Comparison of ENCODE assay signal across 31 cellular contexts in genomic region chr7:37944737-37945054, GRCh38. TPM values are rescaled to one million over a fixed set of nuclear protein-coding genes. Genes with fewer than 3 reads are reported as not detected.
A peak's percentile ranks its signal among the peaks of the same experiment; 100 is the strongest.
DNase-seq lines count a peak whose midpoint lies in the region; ATAC-seq and TF ChIP-seq lines count a peak whose summit lies in the region.
"Had no signal": no experiment of that assay in that cellular context is flagged by ENCODE, and none has a peak within 500 bp of the region (broad histone marks: within the 10 kb centered on the region; RNA-seq: fewer than 3 reads in every experiment).

No MANE protein-coding gene starts in this region.

- intact Hi-C loops in Panc1 (cut with micrococcal nuclease; ENCODE audit: unreplicated experiment), result no loop called here

- H3K9me3 ChIP-seq in Panc1 (ENCODE audit: control insufficient read depth, insufficient read depth, low read depth, low read length), result no peaks in the 10 kb centered on the region
- H3K9me3 ChIP-seq in tibial nerve, result no peaks in the 10 kb centered on the region
- H3K9me3 ChIP-seq: mucosa of descending colon, thyroid gland had no signal

- H3K27me3 ChIP-seq in Panc1 (ENCODE audit: control insufficient read depth, insufficient read depth, low read length), result no peaks in the 10 kb centered on the region
- no peaks in the 10 kb centered on the region for H3K27me3 ChIP-seq in tibial nerve
- H3K27me3 ChIP-seq: BLaER1 treated with 17β-estradiol and CSF1 and Interleukin-3, amounts not matched to agents 10 nM and 100 nM; hepatocyte; thyroid gland had no signal

- H3K4me1 ChIP-seq in Panc1 (ENCODE audit: control insufficient read depth, insufficient read depth, low read length) (peaks cover 31% of the 10 kb centered on the region), tibial nerve (peaks cover 3 to 56% (median 19%) of the 10 kb centered on the region in 4 donors)
- H3K4me1 ChIP-seq: BLaER1 treated with 17β-estradiol and CSF1 and Interleukin-3, amounts not matched to agents 10 nM and 100 nM; parathyroid adenoma had no signal

- no peak overlapping the region for H3K4me3 ChIP-seq in Panc1 (ENCODE audit: low read depth in 2 of 2, low read length in 2 of 2)
- H3K4me3 ChIP-seq in tibial nerve, result no peak overlapping the region
- H3K4me3 ChIP-seq: BLaER1 treated with 17β-estradiol and CSF1 and Interleukin-3, amounts not matched to agents 10 nM and 100 nM; hepatocyte; lung; mucosa of descending colon; SK-N-MC; thyroid gland had no signal

- in situ Hi-C loops in Panc1 (cut with HindIII; ENCODE audit: low pct_unique_long_range_greater_than_20kb, low sequenced_read_pairs), result no loop called here

- POLR2A ChIA-PET in Panc1 (lab: Charles Lee), result no interaction called here

- H3K4me3 Mint-ChIP-seq in nephron, result no peak overlapping the region
- H3K4me3 Mint-ChIP-seq: activated naive CD8-positive, alpha-beta T cell; activated T-cell treated with anti-CD3 and anti-CD28 coated beads, Interleukin-2, amount 50 U/mL, for 24 hours; stimulated activated naive CD8-positive, alpha-beta T cell treated with anti-CD3 and anti-CD28 coated beads, Interleukin-15, amount 100 ng/mL, for 72 hours had no signal

- H3K9me3 Mint-ChIP-seq in nephron, result no peaks in the 10 kb centered on the region
- H3K9me3 Mint-ChIP-seq: activated T-cell treated with anti-CD3 and anti-CD28 coated beads, Interleukin-2, amount 50 U/mL, for 24 hours had no signal

- CTCF ChIA-PET in Panc1 (lab: Charles Lee), result interaction anchor here (1.8 kb wide), 1 partner anchor 28 kb away, joined by 8 read pairs; the partner anchor contains the start of gene SFRP4

- TF ChIP-seq EP300 in tibial nerve (IDR thresholded peaks at IDR 0.05), result no peak

- BruUV-seq in Panc1 (replicated peaks; lab: Mats Ljungman, UMichigan), result no TSS peak

- H3K27me3 Mint-ChIP-seq in nephron (ENCODE audit: low read depth), result no peaks in the 10 kb centered on the region
- H3K27me3 Mint-ChIP-seq: activated T-cell treated with anti-CD3 and anti-CD28 coated beads, Interleukin-2, amount 50 U/mL, for 24 hours; stimulated activated naive CD8-positive, alpha-beta T cell treated with anti-CD3 and anti-CD28 coated beads, Interleukin-15, amount 100 ng/mL, for 72 hours had no signal

- TF ChIP-seq CTCF in Panc1 (IDR thresholded peaks at IDR 0.05) (no peak), nephron (IDR thresholded peaks at IDR 0.05; ENCODE audit: unreplicated experiment in 3 of 3) (no peak), tibial nerve (IDR thresholded peaks at IDR 0.05) (no peak)

- DNase-seq in Panc1 (ENCODE audit: low read depth, low spot score) (no peak), tibial nerve (ENCODE audit: low spot score in 2 of 2) (no peak), DMS114 treated with DMSO at 0.1 percent for 48 hours (lab: John Stamatoyannopoulos, UW; ENCODE audit: unreplicated experiment) (no peak), DMS79 (lab: John Stamatoyannopoulos, UW) (no peak), DMS53 (lab: John Stamatoyannopoulos, UW) (no peak)
- DNase-seq: activated CD4-positive, alpha-beta T cell treated with anti-CD3 and anti-CD28 coated beads, Interleukin-2, amount 50 U/mL, for 1 hour; activated CD4-positive, CD25-positive, alpha-beta regulatory T cell; activated effector memory CD4-positive, alpha-beta T cell treated with anti-CD3 and anti-CD28 coated beads, Interleukin-2, amount 50 U/mL, for 16 hours; activated T-cell treated with anti-CD3 and anti-CD28 coated beads, Interleukin-2, amount 50 U/mL, for 24 hours; H7; IMR-90; mucosa of descending colon; NCI-H146; NCI-H2107; right cardiac atrium; stimulated activated CD4-positive, alpha-beta T cell treated with anti-CD3 and anti-CD28 coated beads, Interleukin-12 subunit alpha, Interleukin-12 subunit beta, amount 100 ng/mL, for 4 hours; stimulated activated CD4-positive, alpha-beta T cell treated with anti-CD3 and anti-CD28 coated beads, Interleukin-2, amount 100 ng/mL, for 48 hours; stimulated activated naive CD8-positive, alpha-beta T cell treated with anti-CD3 and anti-CD28 coated beads, Interleukin-15, amount 100 ng/mL, for 72 hours; thyroid gland had no signal

- WGBS in tibial nerve, 2 donors, result 63 to 80% methylated on average over 2 of the region's 2 CpGs

- peaks cover 42% of the 10 kb centered on the region for H3K4me1 Mint-ChIP-seq in nephron
- H3K4me1 Mint-ChIP-seq: stimulated activated naive CD8-positive, alpha-beta T cell treated with anti-CD3 and anti-CD28 coated beads, Interleukin-15, amount 100 ng/mL, for 72 hours had no signal

- no peak overlapping the region for H3K27ac ChIP-seq in Panc1 (ENCODE audit: low read length)
- peak overlapping the region in 3 of 4 donors; percentile 58 to 86 (median 84) for H3K27ac ChIP-seq in tibial nerve
- H3K27ac ChIP-seq: BLaER1 treated with 17β-estradiol and CSF1 and Interleukin-3, amounts not matched to agents 10 nM and 100 nM; parathyroid adenoma; RWPE1; SK-N-MC; thyroid gland had no signal

- ATAC-seq in GM18909 (IDR thresholded peaks at IDR 0.05; ENCODE audit: poor library complexity, unreplicated experiment) (peak; percentile 12), Panc1 (peak; percentile 13; the same call in 1 of the 2 replicates)
- ATAC-seq: mucosa of descending colon; stimulated activated naive CD8-positive, alpha-beta T cell treated with anti-CD3 and anti-CD28 coated beads, Interleukin-15, amount 100 ng/mL, for 72 hours had no signal

- TF ChIP-seq POLR2A in tibial nerve (IDR thresholded peaks at IDR 0.05), result no peak

- no peaks in the 10 kb centered on the region for H3K36me3 Mint-ChIP-seq in nephron (ENCODE audit: low read depth)
- H3K36me3 Mint-ChIP-seq: activated naive CD8-positive, alpha-beta T cell had no signal

- no peaks in the 10 kb centered on the region for H3K36me3 ChIP-seq in Panc1 (ENCODE audit: control insufficient read depth, insufficient read depth, low read length)
- H3K36me3 ChIP-seq in tibial nerve, result peaks cover 0 to 10% (median 0%) of the 10 kb centered on the region in 3 donors

- H3K27ac Mint-ChIP-seq in nephron, result peak overlapping the region in 2 of 3 experiments; percentile 62 to 83
- H3K27ac Mint-ChIP-seq: activated naive CD8-positive, alpha-beta T cell; activated T-cell treated with anti-CD3 and anti-CD28 coated beads, Interleukin-2, amount 50 U/mL, for 24 hours; stimulated activated naive CD8-positive, alpha-beta T cell treated with anti-CD3 and anti-CD28 coated beads, Interleukin-15, amount 100 ng/mL, for 72 hours had no signal

RNA-seq across cellular contexts. Expression of gene EPDR1, which starts 24.3 kb away (rescaled TPM):
- total RNA-seq in Panc1 (2021; ENCODE audit: unreplicated experiment) (86.6 TPM), tibial nerve (10 to 100 TPM; 43.5 to 45.7 (median 45.0) TPM)
- 61.2 TPM for polyA plus RNA-seq in Panc1 (2012; ENCODE audit: insufficient read length)
- total RNA-seq: OCI-LY7; T-helper 1 cell treated with Interleukin-12 subunit alpha and Interleukin-12 subunit beta and Interleukin-4 antibody, amounts not matched to agents 30 ng/mL and 1 ng/mL, for 36 hours had no signal

RNA-seq across cellular contexts. Expression of gene SFRP4, which starts 28.1 kb away (rescaled TPM):
- total RNA-seq in Panc1 (2021; ENCODE audit: unreplicated experiment), result 0.74 TPM
- 0.23 TPM for polyA plus RNA-seq in Panc1 (2012; ENCODE audit: insufficient read length)
- 100 to 1,000 TPM in 1 of 4 donors, 10 to 100 TPM in 3; 28.2 to 236 (median 52.6) TPM for total RNA-seq in tibial nerve
- total RNA-seq: H7; IMR-90; OCI-LY7; T-helper 1 cell treated with Interleukin-12 subunit alpha and Interleukin-12 subunit beta and Interleukin-4 antibody, amounts not matched to agents 30 ng/mL and 1 ng/mL, for 36 hours had no signal
- polyA plus RNA-seq: IMR-90, neural cell had no signal

Comparison
In these comparisons a context has a peak if more than half of its experiments do, and no peak if none do; other contexts are left out.
1. RNA of gene SFRP4, which starts 28.1 kb away (total RNA-seq): 28.2 to 236 TPM in tibial nerve; 0.74 TPM in Panc1 (single experiment); every median in the first group is over 10 times any median in the second.